Comparison of ENCODE assay signal across 8 cellular contexts in genomic region chr17:7842380-7842949, GRCh38. TPM values are rescaled to one million over a fixed set of nuclear protein-coding genes. Genes with fewer than 3 reads are reported as not detected.
DNase-seq lines count a peak whose midpoint lies in the region; TF ChIP-seq lines count a peak whose summit lies in the region.

No MANE protein-coding gene starts in this region.

- H3K9ac ChIP-seq in GM23248 = peak overlapping the region; percentile 97

- intact Hi-C loops in Calu3 (cut with micrococcal nuclease; ENCODE audit: unreplicated experiment) = loop anchor here (2.0 kb wide), 1 partner anchor 14 kb away; the partner anchor contains the start of gene NAA38

- TF ChIP-seq CTCF in Calu3 (IDR thresholded peaks at IDR 0.05; ENCODE audit: unreplicated experiment) = no peak

- peak overlapping the region; percentile 71; the same call in 1 of the 2 replicates for H2AFZ ChIP-seq in GM23248

- peaks cover 47% of the 10 kb centered on the region for H3K79me2 ChIP-seq in GM23248 (ENCODE audit: insufficient read depth)

- H3K27me3 ChIP-seq in GM23248 (replicated peaks; ENCODE audit: insufficient read depth) = no peaks in the 10 kb centered on the region

- peak; percentile 67 for TF ChIP-seq POLR2A in erythroblast (IDR thresholded peaks at IDR 0.05; ENCODE audit: low read length)

- in situ Hi-C loops in GM23248 (cut with MboI) = no loop called here

- H3K4me1 ChIP-seq in GM23248 (ENCODE audit: insufficient read depth) = peaks cover 14% of the 10 kb centered on the region

- peak overlapping the region; percentile 79 for H3K4me3 ChIP-seq in GM23248

- DNase-seq in Calu3 (peak; percentile 68), GM23248 (peak; percentile 94), NCI-H226 (peak; percentile 92), activated T-cell treated with anti-CD3 and anti-CD28 coated beads for 24 hours (ENCODE audit: low read depth) (peak; percentile 92), erythroblast (lab: John Stamatoyannopoulos, UW) (peak; percentile 73 to 87), myocyte (ENCODE audit: low read depth) (peak; percentile 92), HCEC 1CT (no peak)
- DNase-seq in stimulated activated CD8-positive, alpha-beta memory T cell treated with anti-CD3 and anti-CD28 coated beads, Interleukin-7, amount 100 ng/mL, for 24 hours (ENCODE audit: low read depth) = peak; percentile 91

- no peaks in the 10 kb centered on the region for H3K27me3 Mint-ChIP-seq in Calu3 (ENCODE audit: unreplicated experiment)

- H3K36me3 ChIP-seq in GM23248 (ENCODE audit: low read depth) = no peaks in the 10 kb centered on the region

- peaks cover 36% of the 10 kb centered on the region for H3K4me1 Mint-ChIP-seq in Calu3 (ENCODE audit: low read depth, unreplicated experiment)

- peak overlapping the region; percentile 97 for H3K27ac Mint-ChIP-seq in Calu3 (ENCODE audit: unreplicated experiment)

- H3K27ac ChIP-seq in GM23248 = peak overlapping the region; percentile 99

- H3K9me3 Mint-ChIP-seq in Calu3 (ENCODE audit: low read depth, unreplicated experiment) = no peaks in the 10 kb centered on the region

- no peaks in the 10 kb centered on the region for H3K9me3 ChIP-seq in GM23248 (ENCODE audit: low read depth)

- no peaks in the 10 kb centered on the region for H3K9me2 ChIP-seq in GM23248 (ENCODE audit: insufficient read depth)

- H3F3A ChIP-seq in GM23248 (ENCODE audit: insufficient read depth) = peaks cover 22% of the 10 kb centered on the region

- no TSS peak for BruUV-seq in Calu3 (replicated peaks; lab: Mats Ljungman, UMichigan)

- H4K20me1 ChIP-seq in GM23248 (ENCODE audit: insufficient read depth) = no peaks in the 10 kb centered on the region

- peak overlapping the region; percentile 100 for H3K4me2 ChIP-seq in GM23248 (ENCODE audit: unreplicated experiment)

- CTCF ChIA-PET in Calu3 (lab: Charles Lee) = interaction anchor here (1.1 to 1.6 kb wide), 2 partner anchors 9 to 99 kb away, joined by 3 to 4 read pairs; no protein-coding TSS in a partner anchor

- H3K36me3 Mint-ChIP-seq in Calu3 (ENCODE audit: insufficient read depth, unreplicated experiment) = peaks cover 88% of the 10 kb centered on the region

- 1 to 2% methylated on average over 21 to 37 of the region's 37 CpGs for WGBS in GM23248 (ENCODE audit: low coverage in 1 of 2, low lambda C conversion rate in 2 of 2, missing lambda C conversion rate in 2 of 2), 2 experiments

- peak overlapping the region; percentile 96 for H3K4me3 Mint-ChIP-seq in Calu3 (ENCODE audit: low read depth, unreplicated experiment)

RNA-seq across cellular contexts. Expression of gene KDM6B, which starts 8.4 kb away (rescaled TPM):
- total RNA-seq in Calu3 (2022) (29.0 and 37.3 TPM in 2 replicates), myocyte (3.9 and 4.5 TPM in 2 replicates)
- total RNA-seq in GM23248 (2014; rRNA removed; shearing (Covaris generic)) = 0.76 and 1.3 TPM in 2 replicates
- 1.6 and 2.3 TPM in 2 replicates for polyA plus RNA-seq in GM23248 (2016; fragmentation: Nextera tagmentation; extraction: Ambion mirVana)
- 14.2 TPM for polyA plus RNA-seq in myocyte (2012)

RNA-seq across cellular contexts. Expression of gene TMEM88, which starts 12.4 kb away (rescaled TPM):
- 2.9 and 3.6 TPM in 2 replicates for total RNA-seq in Calu3 (2022)
- total RNA-seq in GM23248 (2014; rRNA removed; shearing (Covaris generic)) = not detected in 2 replicates
- 0.23 TPM in 1 of 2 replicates, not detected in the other for polyA plus RNA-seq in GM23248 (2016; fragmentation: Nextera tagmentation; extraction: Ambion mirVana)
- 0.72 and 1.8 TPM in 2 replicates for total RNA-seq in myocyte
- 1.3 TPM for polyA plus RNA-seq in myocyte (2012)

RNA-seq across cellular contexts. Expression of gene NAA38, which starts 14.9 kb away (rescaled TPM):
- total RNA-seq in Calu3 (2022) (36.3 and 36.6 TPM in 2 replicates), myocyte (37.7 and 54.8 TPM in 2 replicates)
- 70.4 and 71.5 TPM in 2 replicates for total RNA-seq in GM23248 (2014; rRNA removed; shearing (Covaris generic))
- 185 and 196 TPM in 2 replicates for polyA plus RNA-seq in GM23248 (2016; fragmentation: Nextera tagmentation; extraction: Ambion mirVana)
- 155 TPM for polyA plus RNA-seq in myocyte (2012)

RNA-seq across cellular contexts. Expression of gene CYB5D1, which starts 15.3 kb away (rescaled TPM):
- total RNA-seq in Calu3 (2022) = 8.0 and 8.4 TPM in 2 replicates
- total RNA-seq in GM23248 (2014; rRNA removed; shearing (Covaris generic)) = 11.0 and 20.6 TPM in 2 replicates
- 8.6 and 9.9 TPM in 2 replicates for polyA plus RNA-seq in GM23248 (2016; fragmentation: Nextera tagmentation; extraction: Ambion mirVana)
- total RNA-seq in myocyte = 4.0 and 4.3 TPM in 2 replicates
- 8.8 TPM for polyA plus RNA-seq in myocyte (2012)

RNA-seq across cellular contexts. Expression of gene CHD3, which starts 46.1 kb away (rescaled TPM):
- total RNA-seq in Calu3 (2022) = 108 and 116 TPM in 2 replicates
- 56.5 and 73.6 TPM in 2 replicates for total RNA-seq in GM23248 (2014; rRNA removed; shearing (Covaris generic))
- polyA plus RNA-seq in GM23248 (2016; fragmentation: Nextera tagmentation; extraction: Ambion mirVana) = 14.0 and 16.0 TPM in 2 replicates
- total RNA-seq in myocyte = 104 and 140 TPM in 2 replicates
- 128 TPM for polyA plus RNA-seq in myocyte (2012)
